Comparison of ENCODE assay signal across 8 cellular contexts in the genomic region with DNA sequence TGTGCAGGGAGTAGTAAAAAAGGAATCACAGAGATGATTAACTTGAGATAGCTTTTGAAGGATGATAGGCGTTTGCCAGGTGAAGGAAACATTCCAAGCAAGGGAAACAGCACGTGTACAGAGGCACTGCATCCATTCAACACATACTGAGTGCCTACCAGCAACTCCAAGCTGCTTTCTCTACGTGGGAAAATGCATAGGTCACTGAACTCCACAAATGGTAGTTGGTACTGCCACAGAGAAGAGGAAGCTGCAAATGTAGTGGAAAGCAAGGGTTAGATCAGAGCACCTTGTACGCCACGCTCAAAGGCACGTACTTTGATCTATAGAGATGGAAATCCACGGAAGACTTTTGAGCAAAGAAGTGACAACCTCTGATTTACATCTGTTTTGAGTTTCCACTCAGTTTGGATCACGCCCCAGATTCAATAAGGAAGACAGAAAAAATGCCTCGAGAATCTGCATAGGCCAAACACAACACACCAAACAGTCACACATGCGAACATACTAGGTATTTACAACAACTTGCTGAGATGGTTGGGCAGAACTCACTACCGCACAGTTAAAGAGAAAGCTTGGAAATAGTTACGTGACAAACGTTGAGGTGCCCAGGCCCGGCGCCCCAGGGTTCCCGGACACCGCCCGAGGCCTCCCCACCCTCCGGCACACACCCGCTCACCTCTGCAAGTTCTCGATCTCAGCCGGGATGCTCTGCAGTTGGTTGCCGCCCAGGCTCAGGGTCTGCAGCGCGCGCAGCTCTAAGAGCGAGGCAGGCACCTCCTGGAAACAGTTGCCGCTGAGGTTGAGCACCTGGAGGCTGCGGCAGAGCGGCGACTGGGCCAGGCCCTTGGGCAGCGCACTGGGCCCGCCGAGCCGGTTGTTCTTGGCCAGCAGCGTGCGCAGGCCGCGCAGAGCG. TPM values are rescaled to one million over a fixed set of nuclear protein-coding genes. Genes with fewer than 3 reads are reported as not detected.
A peak's percentile ranks its signal among the peaks of the same experiment; 100 is the strongest.
DNase-seq lines count a peak whose midpoint lies in the region; ATAC-seq and TF ChIP-seq lines count a peak whose summit lies in the region.

No MANE protein-coding gene starts in this region.

- peak overlapping the region; percentile 87 to 97 (median 94) for H3K27ac ChIP-seq in adrenal gland

- H3K36me3 ChIP-seq in GM06990 (ENCODE audit: control insufficient read depth, insufficient read depth, low read length) (no peaks in the 10 kb centered on the region), adrenal gland (replicated peaks in 1 of 2) (no peaks in the 10 kb centered on the region)

- no peaks in the 10 kb centered on the region for H3K9me3 ChIP-seq in adrenal gland (replicated peaks in 1 of 3)

- peaks cover 21 to 59% of the 10 kb centered on the region in 2 donors for H3K4me1 ChIP-seq in adrenal gland (replicated peaks in 1 of 2)

- DNase-seq in GM06990 (ENCODE audit: extremely low read depth, insufficient read length) (no peak), HuH-7.5 (ENCODE audit: low spot score) (peak; percentile 57), SK-N-DZ (ENCODE audit: low spot score) (peak; percentile 22), adrenal gland (no peak), omental fat pad (ENCODE audit: low spot score) (no peak)
- DNase-seq in stimulated activated CD4-positive, alpha-beta T cell treated with anti-CD3 and anti-CD28 coated beads, Interleukin-15, amount 100 ng/mL, for 24 hours = peak; percentile 65

- intact Hi-C loops in adrenal gland (cut with DNase I) = no loop called here

- WGBS in adrenal gland, 4 donors = 2 to 4% (median 2%) methylated on average over 14 to 40 of the region's 40 CpGs

- no peak for TF ChIP-seq POLR2A in adrenal gland (IDR thresholded peaks at IDR 0.05)

- TF ChIP-seq CTCF in GM06990 (IDR thresholded peaks at IDR 0.05; ENCODE audit: insufficient read depth, low read length, poor library complexity, severe bottlenecking) = no peak
- no peak for TF ChIP-seq CTCF in adrenal gland (IDR thresholded peaks at IDR 0.05)
- no peak for TF ChIP-seq CTCF in omental fat pad (IDR thresholded peaks at IDR 0.05)

- peak overlapping the region; percentile 87 for H3K4me3 ChIP-seq in GM06990 (replicated peaks; ENCODE audit: low read depth, low read length)
- H3K4me3 ChIP-seq in adrenal gland = peak overlapping the region; percentile 41 to 98 (median 78)
- peak overlapping the region; percentile 74 for H3K4me3 ChIP-seq in iPS-11a (ENCODE audit: low read depth, low read length)

- peak; percentile 46 for ATAC-seq in GM21723 (IDR thresholded peaks at IDR 0.05; ENCODE audit: unreplicated experiment)
- no peak for ATAC-seq in omental fat pad (ENCODE audit: low FRiP score)

- H3K27me3 ChIP-seq in GM06990 (replicated peaks; ENCODE audit: control insufficient read depth, insufficient read depth, low read length) (no peaks in the 10 kb centered on the region), adrenal gland (no peaks in the 10 kb centered on the region)

RNA-seq across cellular contexts. Expression of gene LRRC58, which starts 0.8 kb away (rescaled TPM):
- polyA plus RNA-seq in SK-N-DZ (2014; cell fraction: cytosol; rRNA removed) = 22.3 and 23.3 TPM in 2 replicates
- polyA plus RNA-seq in SK-N-DZ (2014; cell fraction: nucleus; rRNA removed) = 6.6 and 8.5 TPM in 2 replicates
- total RNA-seq in adrenal gland (10 to 100 TPM; 34.3 to 80.4 (median 53.0) TPM), omental fat pad (10 to 100 TPM; 35.4 to 40.4 (median 35.9) TPM)
- polyA plus RNA-seq in adrenal gland = 10 to 100 TPM in 1 of 3 donors, 1 to 10 TPM in 2; 5.8 to 42.7 (median 5.9) TPM

Comparison
In these comparisons a context has a peak if more than half of its experiments do, and no peak if none do; other contexts are left out.
1. DNase-seq: peak in HuH-7.5 (single experiment), SK-N-DZ (single experiment) and stimulated activated CD4-positive, alpha-beta T cell treated with anti-CD3 and anti-CD28 coated beads, Interleukin-15, amount 100 ng/mL, for 24 hours (single experiment); none in GM06990 (single experiment), adrenal gland (0 of 7) and omental fat pad (single experiment).
2. Peak in every context shown above with its lines, with median percentiles within 50 percentile points of each other: H3K4me3 ChIP-seq.